Comparison of ENCODE assay signal across 25 cellular contexts in genomic region chr6:97656706-97657350, GRCh38.
"Had no signal": no experiment of that assay in that cellular context is flagged by ENCODE, and none has a peak within 500 bp of the region (broad histone marks: within the 10 kb centered on the region; RNA-seq: fewer than 3 reads in every experiment).

No MANE protein-coding gene starts in this region.

- H3K9me3 ChIP-seq: esophagus muscularis mucosa, testis, uterus had no signal

- H3K4me3 ChIP-seq: cardiac muscle cell, esophagus muscularis mucosa, hepatocyte, smooth muscle cell, testis, uterus had no signal

- H2AFZ ChIP-seq: hepatocyte had no signal

- DNase-seq: activated CD4-positive, alpha-beta T cell treated with anti-CD3 and anti-CD28 coated beads, Interleukin-2, amount 10 ng/mL, durations not matched to agents 7 days and 5 days; activated CD4-positive, CD25-positive, alpha-beta regulatory T cell treated with anti-CD3 and anti-CD28 coated beads, Interleukin-2, amount 50 U/mL, for 72 hours; activated CD8-positive, alpha-beta memory T cell treated with anti-CD3 and anti-CD28 coated beads, Interleukin-2, amount 10 ng/mL, durations not matched to agents 7 days and 5 days; activated CD8-positive, alpha-beta T cell treated with anti-CD3 and anti-CD28 coated beads for 36 hours; activated gamma-delta T cell; activated naive CD4-positive, alpha-beta T cell treated with anti-CD3 and anti-CD28 coated beads, Interleukin-2, amount 50 U/mL, for 16 hours; activated naive CD8-positive, alpha-beta T cell treated with anti-CD3 and anti-CD28 coated beads, Interleukin-2, amount 50 U/mL, for 24 hours; activated T-cell treated with anti-CD3 and anti-CD28 coated beads for 4 hours; effector memory CD4-positive, alpha-beta T cell; glutamatergic neuron; immature natural killer cell; left cardiac atrium; stimulated activated CD4-positive, alpha-beta T cell treated with anti-CD3 and anti-CD28 coated beads, Interleukin-15, amount 100 ng/mL, for 24 hours; testis; trophoblast cell; uterus had no signal

- H3K27ac ChIP-seq: cardiac muscle cell, esophagus muscularis mucosa, hepatocyte, testis, uterus, VCaP had no signal

- ATAC-seq: activated CD8-positive, alpha-beta memory T cell treated with anti-CD3 and anti-CD28 coated beads, Interleukin-2, amount 10 ng/mL, durations not matched to agents 7 days and 5 days; activated CD8-positive, alpha-beta T cell treated with anti-CD3 and anti-CD28 coated beads for 36 hours; activated naive CD8-positive, alpha-beta T cell treated with anti-CD3 and anti-CD28 coated beads, Interleukin-2, amount 50 U/mL, for 24 hours; left cardiac atrium; natural killer cell treated with Interleukin-12 subunit alpha and Interleukin-12 subunit beta and Interleukin-15 and Interleukin-18, amount 100 ng/mL, for 72 hours; sciatic nerve; stimulated activated memory B cell treated with anti-CD40 and anti-IgM and Interleukin-4, amounts not matched to agents 10 μg/mL and 1 μg/mL and 100 μg/mL, for 72 hours had no signal

- H3K4me2 ChIP-seq: hepatocyte, smooth muscle cell had no signal

- FAIRE-seq: frontal cortex had no signal

- H3K36me3 ChIP-seq: cardiac muscle cell, esophagus muscularis mucosa, uterus had no signal

- H3K4me1 ChIP-seq: esophagus muscularis mucosa, testis, uterus had no signal

- H3K27me3 ChIP-seq: cardiac muscle cell, esophagus muscularis mucosa, hepatocyte, testis, uterus had no signal
